ENCODE assay signal across 15 cellular contexts in the genomic region with DNA sequence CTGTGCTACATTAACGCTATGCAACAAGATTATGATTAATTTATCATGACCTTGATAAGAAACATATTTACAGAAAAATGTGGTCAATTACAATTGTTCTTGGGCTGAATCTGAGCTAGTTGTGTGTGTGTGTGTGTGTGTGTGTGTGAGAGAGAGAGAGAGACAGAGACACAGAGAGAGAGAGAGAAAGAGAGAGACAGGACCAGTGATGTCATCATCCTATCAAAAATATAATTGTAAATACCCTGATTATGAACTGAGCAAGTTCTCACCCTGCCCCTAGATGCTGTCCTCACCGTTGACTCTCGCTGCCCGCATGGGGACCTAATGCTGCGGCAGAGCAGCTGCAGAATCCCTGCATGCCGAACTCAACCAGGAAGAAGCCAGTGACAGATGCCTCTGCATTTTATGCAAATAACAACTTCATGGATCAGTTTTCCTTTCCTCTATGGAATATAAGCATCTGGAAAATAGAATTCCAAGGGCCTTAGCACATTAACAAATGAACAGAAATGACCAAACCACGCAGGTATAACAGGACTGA.
DNase-seq lines count a peak whose midpoint lies in the region; ATAC-seq and TF ChIP-seq lines count a peak whose summit lies in the region.
"Had no signal": no experiment of that assay in that cellular context is flagged by ENCODE, and none has a peak within 500 bp of the region (broad histone marks: within the 10 kb centered on the region; RNA-seq: fewer than 3 reads in every experiment).

No MANE protein-coding gene starts in this region.

- no peak overlapping the region for H3K4me3 ChIP-seq in neural progenitor cell

- no peaks in the 10 kb centered on the region for H4K20me1 ChIP-seq in neural progenitor cell (ENCODE audit: low read depth)

- no peaks in the 10 kb centered on the region for H3K9me3 ChIP-seq in neural progenitor cell (ENCODE audit: low read depth)
- H3K9me3 ChIP-seq: Caco-2, SK-N-SH had no signal

- no peak overlapping the region for H3K4me3 Mint-ChIP-seq in neural progenitor cell

- H3K36me3 Mint-ChIP-seq in neural progenitor cell, result no peaks in the 10 kb centered on the region

- H3K36me3 ChIP-seq in neural progenitor cell, result no peaks in the 10 kb centered on the region

- TF ChIP-seq CTCF in neural progenitor cell (IDR thresholded peaks at IDR 0.05), result no peak

- no peak overlapping the region for H3K27ac Mint-ChIP-seq in neural progenitor cell

- H3K27ac ChIP-seq in angular gyrus (ENCODE audit: low read depth, low read length) (peak overlapping the region; percentile 1), neural progenitor cell (no peak overlapping the region)

- DNase-seq in NCI-H82 (lab: John Stamatoyannopoulos, UW) (peak; percentile 23), NCI-H82 treated with DMSO at 0.1 percent for 48 hours (lab: John Stamatoyannopoulos, UW; ENCODE audit: unreplicated experiment) (no peak), neural progenitor cell (ENCODE audit: low spot score) (peak; percentile 9), kidney tubule cell (ENCODE audit: low spot score) (no peak)
- DNase-seq in activated CD4-positive, CD25-positive, alpha-beta regulatory T cell treated with anti-CD3 and anti-CD28 coated beads, Interleukin-2, amount 50 U/mL, for 72 hours, result no peak
- DNase-seq: Caco-2, DND-41, GDM1, KG1, NCI-H1048, NCI-H1694, PC-3, SK-N-SH had no signal

- peaks cover 13% of the 10 kb centered on the region for H3K4me1 Mint-ChIP-seq in neural progenitor cell

- no peaks in the 10 kb centered on the region for H3K79me2 ChIP-seq in neural progenitor cell (ENCODE audit: low read depth)

- no peak overlapping the region for H3K9ac ChIP-seq in neural progenitor cell
- H3K9ac ChIP-seq: SK-N-SH had no signal

- no peak for ATAC-seq in GM19467 (IDR thresholded peaks at IDR 0.05; ENCODE audit: unreplicated experiment)
- ATAC-seq: PC-3 had no signal

- H3F3A ChIP-seq in neural progenitor cell (ENCODE audit: low read depth), result no peaks in the 10 kb centered on the region

- no peaks in the 10 kb centered on the region for H3K4me1 ChIP-seq in neural progenitor cell
- H3K4me1 ChIP-seq: Caco-2 had no signal

- no peak overlapping the region for H3K4me2 ChIP-seq in neural progenitor cell
- H3K4me2 ChIP-seq: SK-N-SH had no signal

- peaks cover 4% of the 10 kb centered on the region for H3K27me3 Mint-ChIP-seq in neural progenitor cell (ENCODE audit: insufficient read depth, low read depth)

- no peaks in the 10 kb centered on the region for H3K27me3 ChIP-seq in neural progenitor cell

- H3K9me3 Mint-ChIP-seq in neural progenitor cell, result no peaks in the 10 kb centered on the region

- H2AFZ ChIP-seq in neural progenitor cell (replicated peaks), result no peak overlapping the region

Comparison
In these comparisons a context has a peak if more than half of its experiments do, and no peak if none do; other contexts are left out.
1. DNase-seq: peak in NCI-H82 (single experiment) and neural progenitor cell (single experiment); none in NCI-H82 treated with DMSO at 0.1 percent for 48 hours (single experiment), activated CD4-positive, CD25-positive, alpha-beta regulatory T cell treated with anti-CD3 and anti-CD28 coated beads, Interleukin-2, amount 50 U/mL, for 72 hours (single experiment) and kidney tubule cell (single experiment).